Comparison of ENCODE assay signal across 2 cellular contexts in the genomic region with DNA sequence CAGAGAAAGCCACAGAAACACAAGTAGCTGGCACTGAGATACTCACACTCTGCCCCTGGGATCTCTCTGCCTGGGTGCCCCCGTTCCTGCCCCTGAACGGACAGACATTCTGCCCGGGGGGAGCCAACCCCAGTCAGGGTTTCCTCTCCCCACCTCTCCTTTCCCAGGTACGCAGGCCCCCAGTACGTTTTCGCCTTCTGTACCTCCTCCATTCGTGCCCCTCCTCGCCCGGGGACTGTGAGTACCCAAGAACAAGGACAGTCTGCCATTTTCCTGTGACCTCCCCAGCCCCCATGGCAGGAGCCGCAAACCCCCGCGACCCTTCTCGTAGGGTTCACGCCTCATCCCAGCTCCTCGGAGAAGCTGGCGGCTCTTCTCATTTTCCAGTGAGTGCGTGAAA.
TF ChIP-seq lines count a peak whose summit lies in the region.

No MANE protein-coding gene starts in this region.

TF ChIP-seq in A549, 52 proteins besides CTCF, POLR2A, EP300 and RAD21:
- TF ChIP-seq BHLHE40 (IDR thresholded peaks at IDR 0.05; ENCODE audit: low read depth, low read length) (no peak), EHMT2 (IDR thresholded peaks at IDR 0.05; ENCODE audit: low read depth) (no peak), ZNF302 (CRISPR knock-in tag; IDR thresholded peaks at IDR 0.05) (no peak), JUN (IDR thresholded peaks at IDR 0.05) (no peak), RCOR1 (IDR thresholded peaks at IDR 0.05; ENCODE audit: low read depth, low read length) (no peak), GATA3 (IDR thresholded peaks at IDR 0.05; ENCODE audit: borderline replicate concordance) (no peak), HEYL (CRISPR knock-in tag; IDR thresholded peaks at IDR 0.05) (no peak), CBX8 (IDR thresholded peaks at IDR 0.05) (no peak), HOXB5 (CRISPR knock-in tag; IDR thresholded peaks at IDR 0.05) (no peak), SREBF2 (IDR thresholded peaks at IDR 0.05) (no peak), ZSCAN20 (CRISPR knock-in tag; IDR thresholded peaks at IDR 0.05) (no peak)
- TF ChIP-seq, protein P1, sequence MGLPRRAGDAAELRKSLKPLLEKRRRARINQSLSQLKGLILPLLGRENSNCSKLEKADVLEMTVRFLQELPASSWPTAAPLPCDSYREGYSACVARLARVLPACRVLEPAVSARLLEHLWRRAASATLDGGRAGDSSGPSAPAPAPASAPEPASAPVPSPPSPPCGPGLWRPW (IDR thresholded peaks at IDR 0.05), result no peak
- TF ChIP-seq, protein P2, sequence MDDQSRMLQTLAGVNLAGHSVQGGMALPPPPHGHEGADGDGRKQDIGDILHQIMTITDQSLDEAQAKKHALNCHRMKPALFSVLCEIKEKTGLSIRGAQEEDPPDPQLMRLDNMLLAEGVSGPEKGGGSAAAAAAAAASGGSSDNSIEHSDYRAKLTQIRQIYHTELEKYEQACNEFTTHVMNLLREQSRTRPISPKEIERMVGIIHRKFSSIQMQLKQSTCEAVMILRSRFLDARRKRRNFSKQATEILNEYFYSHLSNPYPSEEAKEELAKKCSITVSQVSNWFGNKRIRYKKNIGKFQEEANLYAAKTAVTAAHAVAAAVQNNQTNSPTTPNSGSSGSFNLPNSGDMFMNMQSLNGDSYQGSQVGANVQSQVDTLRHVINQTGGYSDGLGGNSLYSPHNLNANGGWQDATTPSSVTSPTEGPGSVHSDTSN (IDR thresholded peaks at IDR 0.05), result no peak
- TF ChIP-seq, protein P3, sequence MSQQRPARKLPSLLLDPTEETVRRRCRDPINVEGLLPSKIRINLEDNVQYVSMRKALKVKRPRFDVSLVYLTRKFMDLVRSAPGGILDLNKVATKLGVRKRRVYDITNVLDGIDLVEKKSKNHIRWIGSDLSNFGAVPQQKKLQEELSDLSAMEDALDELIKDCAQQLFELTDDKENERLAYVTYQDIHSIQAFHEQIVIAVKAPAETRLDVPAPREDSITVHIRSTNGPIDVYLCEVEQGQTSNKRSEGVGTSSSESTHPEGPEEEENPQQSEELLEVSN (IDR thresholded peaks at IDR 0.05; ENCODE audit: borderline replicate concordance, low read depth), result no peak
- TF ChIP-seq, protein P4, sequence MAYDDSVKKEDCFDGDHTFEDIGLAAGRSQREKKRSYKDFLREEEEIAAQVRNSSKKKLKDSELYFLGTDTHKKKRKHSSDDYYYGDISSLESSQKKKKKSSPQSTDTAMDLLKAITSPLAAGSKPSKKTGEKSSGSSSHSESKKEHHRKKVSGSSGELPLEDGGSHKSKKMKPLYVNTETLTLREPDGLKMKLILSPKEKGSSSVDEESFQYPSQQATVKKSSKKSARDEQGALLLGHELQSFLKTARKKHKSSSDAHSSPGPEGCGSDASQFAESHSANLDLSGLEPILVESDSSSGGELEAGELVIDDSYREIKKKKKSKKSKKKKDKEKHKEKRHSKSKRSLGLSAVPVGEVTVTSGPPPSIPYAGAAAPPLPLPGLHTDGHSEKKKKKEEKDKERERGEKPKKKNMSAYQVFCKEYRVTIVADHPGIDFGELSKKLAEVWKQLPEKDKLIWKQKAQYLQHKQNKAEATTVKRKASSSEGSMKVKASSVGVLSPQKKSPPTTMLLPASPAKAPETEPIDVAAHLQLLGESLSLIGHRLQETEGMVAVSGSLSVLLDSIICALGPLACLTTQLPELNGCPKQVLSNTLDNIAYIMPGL (CRISPR knock-in tag; IDR thresholded peaks at IDR 0.05; ENCODE audit: borderline replicate concordance), result no peak

TF ChIP-seq in HCT116, 20 proteins besides CTCF, POLR2A, EP300 and RAD21:
- TF ChIP-seq YY1 (IDR thresholded peaks at IDR 0.05; ENCODE audit: extremely low read depth, insufficient replicate concordance, low read depth, low read length) (no peak), EZH2 (IDR thresholded peaks at IDR 0.05) (no peak), CEBPB (IDR thresholded peaks at IDR 0.05; ENCODE audit: low read depth) (no peak), ZFX (IDR thresholded peaks at IDR 0.05) (no peak), SIN3A (IDR thresholded peaks at IDR 0.05; ENCODE audit: low read depth) (no peak)
- TF ChIP-seq, protein P5, sequence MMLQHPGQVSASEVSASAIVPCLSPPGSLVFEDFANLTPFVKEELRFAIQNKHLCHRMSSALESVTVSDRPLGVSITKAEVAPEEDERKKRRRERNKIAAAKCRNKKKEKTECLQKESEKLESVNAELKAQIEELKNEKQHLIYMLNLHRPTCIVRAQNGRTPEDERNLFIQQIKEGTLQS (IDR thresholded peaks at IDR 0.05), result no peak
